ENCODE assay signal across 8 cellular contexts in genomic region chr3:72848703-72849081, GRCh38. TPM values are rescaled to one million over a fixed set of nuclear protein-coding genes. Genes with fewer than 3 reads are reported as not detected.
DNase-seq lines count a peak whose midpoint lies in the region; ATAC-seq and TF ChIP-seq lines count a peak whose summit lies in the region.

No MANE protein-coding gene starts in this region.

- 3% methylated on average over 11 of the region's 11 CpGs for WGBS in HUES64
- 2 to 5% methylated on average over 11 of the region's 11 CpGs for WGBS in gastroesophageal sphincter (ENCODE audit: low coverage in 1 of 2), 2 donors
- 1% methylated on average over 11 of the region's 11 CpGs for WGBS in sigmoid colon, 2 donors

- TF ChIP-seq EP300 in gastroesophageal sphincter (IDR thresholded peaks at IDR 0.05) = no peak
- TF ChIP-seq EP300 in sigmoid colon (IDR thresholded peaks at IDR 0.05) = no peak

- H3K36me3 ChIP-seq in HUES64 (ENCODE audit: insufficient read depth, low read length) (no peaks in the 10 kb centered on the region), gastroesophageal sphincter (no peaks in the 10 kb centered on the region), sigmoid colon (no peaks in the 10 kb centered on the region)

- intact Hi-C loops in sigmoid colon (cut with DNase I) = loop anchor here (5.0 kb wide), 3 partner anchors 44 to 209 kb away; partner anchors contain the start of gene PPP4R2

- ATAC-seq in GM21515 (IDR thresholded peaks at IDR 0.05; ENCODE audit: unreplicated experiment) (peak; percentile 53), gastroesophageal sphincter (no peak)

- no peak overlapping the region for H3K9ac ChIP-seq in HUES64 (ENCODE audit: low read depth, low read length)

- no peak overlapping the region for H3K27ac ChIP-seq in HUES64 (ENCODE audit: low read depth, low read length)
- peak overlapping the region in 2 of 4 donors; percentile 86 to 87 for H3K27ac ChIP-seq in gastroesophageal sphincter
- peak overlapping the region in 2 of 4 donors; percentile 84 to 87 for H3K27ac ChIP-seq in sigmoid colon

- TF ChIP-seq POLR2A in gastroesophageal sphincter (IDR thresholded peaks at IDR 0.05) = no peak
- no peak for TF ChIP-seq POLR2A in sigmoid colon (IDR thresholded peaks at IDR 0.05)

- TF ChIP-seq CTCF in GM10266 (IDR thresholded peaks at IDR 0.05; ENCODE audit: control insufficient read depth, insufficient read depth, low read depth, missing control alignments) (no peak), gastroesophageal sphincter (IDR thresholded peaks at IDR 0.05) (no peak), sigmoid colon (IDR thresholded peaks at IDR 0.05) (no peak)

- H3K9me3 ChIP-seq in HUES64 (ENCODE audit: insufficient read depth, low read depth, low read length) (no peaks in the 10 kb centered on the region), gastroesophageal sphincter (no peaks in the 10 kb centered on the region), sigmoid colon (no peaks in the 10 kb centered on the region)

- DNase-seq in GM10266 (ENCODE audit: extremely low spot score) (peak; percentile 28), sigmoid colon (no peak), HT-29 (ENCODE audit: low spot score) (no peak), amniotic stem cell (lab: John Stamatoyannopoulos, UW) (no peak)
- DNase-seq in activated CD4-positive, CD25-positive, alpha-beta regulatory T cell treated with anti-CD3 and anti-CD28 coated beads, Interleukin-2, amount 50 U/mL, for 72 hours = peak; percentile 33

- peak overlapping the region; percentile 74 for H3K4me3 ChIP-seq in HUES64 (ENCODE audit: low read length)
- H3K4me3 ChIP-seq in gastroesophageal sphincter = peak overlapping the region; percentile 64 to 66
- peak overlapping the region; percentile 67 to 81 (median 74) for H3K4me3 ChIP-seq in sigmoid colon

- H3K27me3 ChIP-seq in HUES64 (ENCODE audit: insufficient read depth, low read length) (peaks cover 36% of the 10 kb centered on the region), gastroesophageal sphincter (no peaks in the 10 kb centered on the region), sigmoid colon (no peaks in the 10 kb centered on the region)

- peaks cover 3% of the 10 kb centered on the region; the same call in 1 of the 2 replicates for H3K4me1 ChIP-seq in HUES64 (ENCODE audit: insufficient read depth, low read length)
- peaks cover 4 to 37% (median 7%) of the 10 kb centered on the region in 3 donors for H3K4me1 ChIP-seq in gastroesophageal sphincter
- peaks cover 0 to 23% (median 18%) of the 10 kb centered on the region in 4 donors for H3K4me1 ChIP-seq in sigmoid colon

RNA-seq across cellular contexts. Expression of gene SHQ1, which starts 0.4 kb away (rescaled TPM):
- polyA plus RNA-seq in HUES64 (2013, experiment 1 of 2) = 20.4 TPM
- polyA plus RNA-seq in HUES64 (2013, experiment 2 of 2) = 19.9 TPM
- total RNA-seq in gastroesophageal sphincter = 10 to 100 TPM in 2 of 4 donors, 1 to 10 TPM in 2; 7.0 to 17.1 (median 11.2) TPM
- 10 to 100 TPM in 3 of 4 donors, 1 to 10 TPM in 1; 8.2 to 17.4 (median 11.7) TPM for total RNA-seq in sigmoid colon
- polyA plus RNA-seq in sigmoid colon = 1 to 10 TPM; 7.9 to 9.6 (median 9.2) TPM
- 7.2 and 11.2 TPM in 2 replicates for total RNA-seq in HT-29 (2014; rRNA removed; shearing (Covaris generic))

RNA-seq across cellular contexts. Expression of gene GXYLT2, which starts 39.2 kb away (rescaled TPM):
- polyA plus RNA-seq in HUES64 (2013, experiment 1 of 2) = 1.5 TPM
- polyA plus RNA-seq in HUES64 (2013, experiment 2 of 2) = 1.6 TPM
- total RNA-seq in gastroesophageal sphincter (1 to 10 TPM; 6.1 to 7.9 (median 7.0) TPM), sigmoid colon (10 to 100 TPM in 1 of 4 donors, 1 to 10 TPM in 3; 3.1 to 17.4 (median 7.3) TPM)
- 10 to 100 TPM in 1 of 3 donors, 1 to 10 TPM in 2; 1.4 to 12.0 (median 1.6) TPM for polyA plus RNA-seq in sigmoid colon
- not detected in 2 replicates for total RNA-seq in HT-29 (2014; rRNA removed; shearing (Covaris generic))

Comparison
In these comparisons a context has a peak if more than half of its experiments do, and no peak if none do; other contexts are left out.
1. DNase-seq: peak in GM10266 (single experiment) and activated CD4-positive, CD25-positive, alpha-beta regulatory T cell treated with anti-CD3 and anti-CD28 coated beads, Interleukin-2, amount 50 U/mL, for 72 hours (single experiment); none in sigmoid colon (single experiment), HT-29 (single experiment) and amniotic stem cell (single experiment).
2. Peak in every context shown above with its lines, with median percentiles within 50 percentile points of each other: H3K4me3 ChIP-seq.